In the genomic region with DNA sequence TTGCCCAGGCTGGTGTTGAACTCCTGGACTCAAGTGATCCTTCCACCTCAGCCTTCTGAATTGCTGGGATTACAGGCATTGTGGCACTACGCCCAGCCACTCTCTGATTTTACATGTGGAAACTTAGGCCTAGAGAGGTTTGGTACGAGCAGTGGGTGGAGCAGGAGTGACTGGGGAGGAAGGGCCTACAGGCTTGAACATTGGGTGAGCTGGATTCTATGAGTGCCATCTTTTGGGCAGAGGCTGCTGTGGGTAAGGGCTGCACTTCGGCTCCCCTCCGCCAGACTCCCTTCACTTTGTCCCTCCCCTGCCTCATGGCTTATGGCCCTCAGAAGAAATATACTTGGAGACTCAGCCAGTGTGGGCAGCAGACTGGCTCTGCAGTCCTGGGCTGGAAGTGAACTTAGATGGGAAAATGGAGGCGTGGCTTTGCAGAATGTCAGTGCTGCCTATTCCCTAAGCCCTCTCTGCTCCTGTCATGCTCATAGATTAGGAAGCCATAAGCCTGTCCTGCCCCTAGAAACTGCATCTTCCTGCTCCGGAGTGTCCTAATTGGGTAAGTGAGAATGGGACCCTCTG, we compare ENCODE assay signal across 16 cellular contexts. TPM values are rescaled to one million over a fixed set of nuclear protein-coding genes. Genes with fewer than 3 reads are reported as not detected.
DNase-seq lines count a peak whose midpoint lies in the region; ATAC-seq and TF ChIP-seq lines count a peak whose summit lies in the region.
"Had no signal": no experiment of that assay in that cellular context is flagged by ENCODE, and none has a peak within 500 bp of the region (broad histone marks: within the 10 kb centered on the region; RNA-seq: fewer than 3 reads in every experiment).

No MANE protein-coding gene starts in this region.

- H3K36me3 Mint-ChIP-seq in WTC11 (peaks cover 15% of the 10 kb centered on the region), osteocyte (ENCODE audit: unreplicated experiment) (peaks cover 5% of the 10 kb centered on the region)
- H3K36me3 Mint-ChIP-seq in natural killer cell treated with Interleukin-12 subunit alpha and Interleukin-12 subunit beta and Interleukin-15 and Interleukin-18, amount 100 ng/mL, for 72 hours: peaks cover 9% of the 10 kb centered on the region

- H3K9me3 Mint-ChIP-seq in WTC11 (no peaks in the 10 kb centered on the region), osteocyte (ENCODE audit: unreplicated experiment) (no peaks in the 10 kb centered on the region)
- no peaks in the 10 kb centered on the region for H3K9me3 Mint-ChIP-seq in natural killer cell treated with Interleukin-12 subunit alpha and Interleukin-12 subunit beta and Interleukin-15 and Interleukin-18, amount 100 ng/mL, for 72 hours
- H3K9me3 Mint-ChIP-seq: natural killer cell had no signal

- H3K27ac Mint-ChIP-seq in WTC11: peak overlapping the region; percentile 95
- H3K27ac Mint-ChIP-seq in osteocyte (ENCODE audit: unreplicated experiment): peak overlapping the region; percentile 76
- H3K27ac Mint-ChIP-seq in natural killer cell treated with Interleukin-12 subunit alpha and Interleukin-12 subunit beta and Interleukin-15 and Interleukin-18, amount 100 ng/mL, for 72 hours: no peak overlapping the region

- H3K27ac ChIP-seq in HL-60 (replicated peaks): peak overlapping the region; percentile 41; the same call in 1 of the 2 replicates
- H3K27ac ChIP-seq: KMS-11 had no signal

- H3K4me3 ChIP-seq in HL-60 (replicated peaks; ENCODE audit: insufficient read depth, low read length) (no peak overlapping the region), fibroblast of the aortic adventitia (ENCODE audit: low read depth, low read length) (no peak overlapping the region)

- DNase-seq in HL-60 (ENCODE audit: low read depth in 1 of 2, low spot score in 1 of 2) (no peak), WTC11 (ENCODE audit: low spot score) (no peak), fibroblast of the aortic adventitia (ENCODE audit: low read depth) (peak; percentile 78), osteocyte (ENCODE audit: extremely low spot score, unreplicated experiment) (no peak), NCI-H510A (lab: John Stamatoyannopoulos, UW) (no peak), KG1 (lab: John Stamatoyannopoulos, UW) (no peak)
- DNase-seq in activated CD4-positive, alpha-beta T cell treated with anti-CD3 and anti-CD28 coated beads for 1 hour: no peak
- DNase-seq in natural killer cell treated with Interleukin-12 subunit alpha and Interleukin-12 subunit beta and Interleukin-15 and Interleukin-18, amount 100 ng/mL, for 72 hours (ENCODE audit: low spot score): no peak
- DNase-seq: activated naive CD4-positive, alpha-beta T cell treated with Interleukin-2 at 50 U/mL for 16 hours; C1 segment of cervical spinal cord; cerebellar nuclear complex; DMS79; natural killer cell; NCI-H1930; NCI-H774 had no signal

- POLR2A ChIA-PET in WTC11 (lab: Charles Lee): interaction anchor here (0.5 to 1.0 kb wide), 2 partner anchors 10 to 20 kb away, joined by 4 to 5 read pairs; no protein-coding TSS in a partner anchor

- H3K27me3 Mint-ChIP-seq in WTC11 (ENCODE audit: low read depth) (no peaks in the 10 kb centered on the region), osteocyte (ENCODE audit: unreplicated experiment) (no peaks in the 10 kb centered on the region)
- no peaks in the 10 kb centered on the region for H3K27me3 Mint-ChIP-seq in natural killer cell treated with Interleukin-12 subunit alpha and Interleukin-12 subunit beta and Interleukin-15 and Interleukin-18, amount 100 ng/mL, for 72 hours

- H3K4me1 Mint-ChIP-seq in WTC11: peaks cover 22% of the 10 kb centered on the region
- H3K4me1 Mint-ChIP-seq in osteocyte (ENCODE audit: unreplicated experiment): peaks cover 46% of the 10 kb centered on the region
- H3K4me1 Mint-ChIP-seq in natural killer cell treated with Interleukin-12 subunit alpha and Interleukin-12 subunit beta and Interleukin-15 and Interleukin-18, amount 100 ng/mL, for 72 hours (ENCODE audit: low read depth in 2 of 2): peaks cover 0 to 5% of the 10 kb centered on the region in 2 donors
- H3K4me1 Mint-ChIP-seq: natural killer cell had no signal

- TF ChIP-seq CTCF in HL-60 (IDR thresholded peaks at IDR 0.05; ENCODE audit: insufficient read depth, low read length) (no peak), WTC11 (IDR thresholded peaks at IDR 0.05) (no peak), fibroblast of the aortic adventitia (IDR thresholded peaks at IDR 0.05; ENCODE audit: insufficient read depth, low read length) (no peak), osteocyte (IDR thresholded peaks at IDR 0.05) (no peak)

- H3K4me3 Mint-ChIP-seq in WTC11 (no peak overlapping the region), osteocyte (ENCODE audit: unreplicated experiment) (no peak overlapping the region)
- H3K4me3 Mint-ChIP-seq in natural killer cell treated with Interleukin-12 subunit alpha and Interleukin-12 subunit beta and Interleukin-15 and Interleukin-18, amount 100 ng/mL, for 72 hours: no peak overlapping the region
- H3K4me3 Mint-ChIP-seq: natural killer cell had no signal

- H3K27me3 ChIP-seq in HL-60 (ENCODE audit: insufficient read depth, poor library complexity, severe bottlenecking): no peaks in the 10 kb centered on the region

- CTCF ChIA-PET in WTC11 (lab: Charles Lee): interaction anchor here (1.1 to 1.3 kb wide), 3 partner anchors 11 to 54 kb away, joined by 3 to 7 read pairs (median 4); no protein-coding TSS in a partner anchor

- no peak for ATAC-seq in WTC11
- no peak for ATAC-seq in natural killer cell treated with Interleukin-12 subunit alpha and Interleukin-12 subunit beta and Interleukin-15 and Interleukin-18, amount 100 ng/mL, for 72 hours
- ATAC-seq: natural killer cell had no signal

TF ChIP-seq in WTC11, 78 proteins besides CTCF, POLR2A, EP300 and RAD21:
- TF ChIP-seq, protein P1, sequence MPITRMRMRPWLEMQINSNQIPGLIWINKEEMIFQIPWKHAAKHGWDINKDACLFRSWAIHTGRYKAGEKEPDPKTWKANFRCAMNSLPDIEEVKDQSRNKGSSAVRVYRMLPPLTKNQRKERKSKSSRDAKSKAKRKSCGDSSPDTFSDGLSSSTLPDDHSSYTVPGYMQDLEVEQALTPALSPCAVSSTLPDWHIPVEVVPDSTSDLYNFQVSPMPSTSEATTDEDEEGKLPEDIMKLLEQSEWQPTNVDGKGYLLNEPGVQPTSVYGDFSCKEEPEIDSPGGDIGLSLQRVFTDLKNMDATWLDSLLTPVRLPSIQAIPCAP (CRISPR knock-in tag; IDR thresholded peaks at IDR 0.05): no peak
- TF ChIP-seq TP53 (CRISPR knock-in tag; IDR thresholded peaks at IDR 0.05): no peak
- no peak for TF ChIP-seq TCF7 (CRISPR knock-in tag; IDR thresholded peaks at IDR 0.05; ENCODE audit: low read depth)
- no peak for TF ChIP-seq NFYB (CRISPR knock-in tag; conservative IDR thresholded peaks at IDR 0.05; ENCODE audit: low read depth)
- TF ChIP-seq, protein P2, sequence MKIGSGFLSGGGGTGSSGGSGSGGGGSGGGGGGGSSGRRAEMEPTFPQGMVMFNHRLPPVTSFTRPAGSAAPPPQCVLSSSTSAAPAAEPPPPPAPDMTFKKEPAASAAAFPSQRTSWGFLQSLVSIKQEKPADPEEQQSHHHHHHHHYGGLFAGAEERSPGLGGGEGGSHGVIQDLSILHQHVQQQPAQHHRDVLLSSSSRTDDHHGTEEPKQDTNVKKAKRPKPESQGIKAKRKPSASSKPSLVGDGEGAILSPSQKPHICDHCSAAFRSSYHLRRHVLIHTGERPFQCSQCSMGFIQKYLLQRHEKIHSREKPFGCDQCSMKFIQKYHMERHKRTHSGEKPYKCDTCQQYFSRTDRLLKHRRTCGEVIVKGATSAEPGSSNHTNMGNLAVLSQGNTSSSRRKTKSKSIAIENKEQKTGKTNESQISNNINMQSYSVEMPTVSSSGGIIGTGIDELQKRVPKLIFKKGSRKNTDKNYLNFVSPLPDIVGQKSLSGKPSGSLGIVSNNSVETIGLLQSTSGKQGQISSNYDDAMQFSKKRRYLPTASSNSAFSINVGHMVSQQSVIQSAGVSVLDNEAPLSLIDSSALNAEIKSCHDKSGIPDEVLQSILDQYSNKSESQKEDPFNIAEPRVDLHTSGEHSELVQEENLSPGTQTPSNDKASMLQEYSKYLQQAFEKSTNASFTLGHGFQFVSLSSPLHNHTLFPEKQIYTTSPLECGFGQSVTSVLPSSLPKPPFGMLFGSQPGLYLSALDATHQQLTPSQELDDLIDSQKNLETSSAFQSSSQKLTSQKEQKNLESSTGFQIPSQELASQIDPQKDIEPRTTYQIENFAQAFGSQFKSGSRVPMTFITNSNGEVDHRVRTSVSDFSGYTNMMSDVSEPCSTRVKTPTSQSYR (CRISPR knock-in tag; IDR thresholded peaks at IDR 0.05): no peak
- no peak for TF ChIP-seq ELF4 (CRISPR knock-in tag; IDR thresholded peaks at IDR 0.05; ENCODE audit: low read depth)
- TF ChIP-seq CBFB (CRISPR knock-in tag; IDR thresholded peaks at IDR 0.05; ENCODE audit: low read depth): no peak

RNA-seq across cellular contexts. Expression of gene MRC2, which starts 9.5 kb away (rescaled TPM):
- total RNA-seq in WTC11 (2021): 30.3 to 35.3 TPM (median 32.5 TPM) in 3 replicates
- 170 and 245 TPM in 2 replicates for total RNA-seq in fibroblast of the aortic adventitia (ENCODE audit: low replicate concordance)
- 418 and 419 TPM in 2 replicates for total RNA-seq in osteocyte
- total RNA-seq in natural killer cell treated with Interleukin-12 subunit alpha and Interleukin-12 subunit beta and Interleukin-15 and Interleukin-18, amount 100 ng/mL, for 72 hours: 1 to 10 TPM; 2.0 to 2.1 TPM

Comparison
In these comparisons a context has a peak if more than half of its experiments do, and no peak if none do; other contexts are left out.
1. H3K27ac Mint-ChIP-seq: peak in WTC11 (single experiment) and osteocyte (single experiment); none in natural killer cell treated with Interleukin-12 subunit alpha and Interleukin-12 subunit beta and Interleukin-15 and Interleukin-18, amount 100 ng/mL, for 72 hours (0 of 2).
2. RNA of gene MRC2, which starts 9.5 kb away (total RNA-seq): 418 to 419 TPM in osteocyte, 170 to 245 TPM in fibroblast of the aortic adventitia and 30.3 to 35.3 TPM in WTC11; 2.0 to 2.1 TPM in natural killer cell treated with Interleukin-12 subunit alpha and Interleukin-12 subunit beta and Interleukin-15 and Interleukin-18, amount 100 ng/mL, for 72 hours; every median in the first group is over 10 times any median in the second.